In genomic region chr6:98002678-98003077, GRCh38 we compare ENCODE assay signal across 29 cellular contexts.
"Had no signal": no experiment of that assay in that cellular context is flagged by ENCODE, and none has a peak within 500 bp of the region (broad histone marks: within the 10 kb centered on the region; RNA-seq: fewer than 3 reads in every experiment).

No MANE protein-coding gene starts in this region.

- DNase-seq: activated CD4-positive, alpha-beta T cell treated with anti-CD3 and anti-CD28 coated beads for 1 hour; activated CD4-positive, alpha-beta T cell treated with anti-CD3 and anti-CD28 coated beads for 4 hours; activated CD4-positive, alpha-beta T cell treated with anti-CD3 and anti-CD28 coated beads, Interleukin-2, amount 50 U/mL, for 1 hour; activated CD4-positive, alpha-beta T cell treated with anti-CD3 and anti-CD28 coated beads, Interleukin-2, amount 50 U/mL, for 48 hours; activated CD8-positive, alpha-beta memory T cell treated with anti-CD3 and anti-CD28 coated beads for 24 hours; activated CD8-positive, alpha-beta T cell treated with anti-CD3 and anti-CD28 coated beads for 36 hours; activated effector memory CD4-positive, alpha-beta T cell treated with Interleukin-2 at 50 U/mL for 16 hours; activated gamma-delta T cell treated with Interleukin-2 at 50 U/mL for 16 hours; activated naive CD4-positive, alpha-beta T cell treated with anti-CD3 and anti-CD28 coated beads, Interleukin-2, amount 50 U/mL, for 16 hours; activated naive CD4-positive, alpha-beta T cell treated with Interleukin-2 at 50 U/mL for 16 hours; activated T-cell treated with anti-CD3 and anti-CD28 coated beads, Interleukin-2, amount 50 U/mL, for 4 hours; amniotic stem cell; anterior cingulate cortex; brain microvascular endothelial cell; dorsolateral prefrontal cortex; effector memory CD4-positive, alpha-beta T cell; endodermal cell; foreskin fibroblast; head of caudate nucleus; T-helper 2 cell had no signal

- H3K4me3 Mint-ChIP-seq: activated CD8-positive, alpha-beta T cell treated with anti-CD3 and anti-CD28 coated beads for 36 hours; activated naive CD8-positive, alpha-beta T cell; activated T-cell treated with anti-CD3 and anti-CD28 coated beads, Interleukin-2, amount 50 U/mL, for 4 hours; activated T-helper 17 cell treated with anti-CD3 and anti-CD28 coated beads, Interleukin-2, amount 50 U/mL, for 72 hours; central memory CD8-positive, alpha-beta T cell; dendritic cell treated with granulocyte-macrophage colony-stimulating factor and Interleukin-4, amounts not matched to agents 40 ng/mL and 50 ng/mL, for 4 days; endodermal cell had no signal

- H3K27me3 Mint-ChIP-seq: activated CD8-positive, alpha-beta T cell treated with anti-CD3 and anti-CD28 coated beads for 36 hours; activated naive CD8-positive, alpha-beta T cell; activated T-helper 17 cell treated with anti-CD3 and anti-CD28 coated beads, Interleukin-2, amount 50 U/mL, for 72 hours; central memory CD8-positive, alpha-beta T cell; dendritic cell treated with granulocyte-macrophage colony-stimulating factor and Interleukin-4, amounts not matched to agents 40 ng/mL and 50 ng/mL, for 4 days had no signal

- H3K36me3 Mint-ChIP-seq: activated naive CD8-positive, alpha-beta T cell had no signal

- H3K4me3 ChIP-seq: coronary artery, dorsolateral prefrontal cortex had no signal

- H3K9me3 Mint-ChIP-seq: activated CD8-positive, alpha-beta T cell treated with anti-CD3 and anti-CD28 coated beads for 36 hours; activated T-cell treated with anti-CD3 and anti-CD28 coated beads, Interleukin-2, amount 50 U/mL, for 4 hours; activated T-helper 17 cell treated with anti-CD3 and anti-CD28 coated beads, Interleukin-2, amount 50 U/mL, for 72 hours; dendritic cell treated with granulocyte-macrophage colony-stimulating factor and Interleukin-4, amounts not matched to agents 40 ng/mL and 50 ng/mL, for 4 days; endodermal cell had no signal

- H3K4me1 Mint-ChIP-seq: activated T-helper 17 cell treated with anti-CD3 and anti-CD28 coated beads, Interleukin-2, amount 50 U/mL, for 72 hours; central memory CD8-positive, alpha-beta T cell had no signal

- H3K36me3 ChIP-seq: brain microvascular endothelial cell had no signal

- H3K27ac ChIP-seq: brain microvascular endothelial cell, coronary artery, dorsolateral prefrontal cortex had no signal

- H3K27me3 ChIP-seq: brain microvascular endothelial cell, dorsolateral prefrontal cortex had no signal

- FAIRE-seq: astrocyte, bronchial epithelial cell, frontal cortex had no signal

- ATAC-seq: activated CD8-positive, alpha-beta T cell treated with anti-CD3 and anti-CD28 coated beads for 36 hours; activated T-cell treated with anti-CD3 and anti-CD28 coated beads, Interleukin-2, amount 50 U/mL, for 4 hours; activated T-helper 17 cell treated with anti-CD3 and anti-CD28 coated beads, Interleukin-2, amount 50 U/mL, for 72 hours; esophagus mucosa had no signal

- H3K27ac Mint-ChIP-seq: activated CD8-positive, alpha-beta T cell treated with anti-CD3 and anti-CD28 coated beads for 36 hours; activated naive CD8-positive, alpha-beta T cell; activated T-helper 17 cell treated with anti-CD3 and anti-CD28 coated beads, Interleukin-2, amount 50 U/mL, for 72 hours; dendritic cell treated with granulocyte-macrophage colony-stimulating factor and Interleukin-4, amounts not matched to agents 40 ng/mL and 50 ng/mL, for 4 days; endodermal cell had no signal
